ENCODE assay signal across 23 cellular contexts in the genomic region with DNA sequence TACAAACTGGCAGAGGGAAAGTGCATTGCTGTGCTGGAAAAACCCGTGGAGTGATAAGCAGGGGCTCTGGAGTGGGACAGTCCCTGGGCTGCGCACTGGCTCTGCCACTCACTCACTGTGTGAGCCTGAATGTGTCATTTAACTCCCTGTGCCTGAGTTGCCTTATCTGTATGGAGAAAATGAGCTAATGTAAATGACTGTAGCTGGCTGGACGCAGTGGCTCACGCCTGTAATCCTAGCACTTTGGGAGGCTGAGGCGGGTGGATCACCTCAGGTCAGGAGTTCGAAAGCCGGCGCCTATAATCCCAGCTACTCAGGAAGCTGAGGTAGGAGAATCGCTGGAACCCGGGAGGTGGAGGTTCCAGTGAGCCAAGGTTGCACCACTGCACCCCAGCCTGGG.
"Had no signal": no experiment of that assay in that cellular context is flagged by ENCODE, and none has a peak within 500 bp of the region (broad histone marks: within the 10 kb centered on the region; RNA-seq: fewer than 3 reads in every experiment).

No MANE protein-coding gene starts in this region.

- H3K27ac Mint-ChIP-seq: activated CD4-positive, alpha-beta T cell treated with anti-CD3 and anti-CD28 coated beads for 36 hours; activated naive CD8-positive, alpha-beta T cell; activated T-cell treated with anti-CD3 and anti-CD28 coated beads, Interleukin-2, amount 50 U/mL, for 72 hours; T-helper 17 cell had no signal

- H3K36me3 ChIP-seq: colonic mucosa, pancreas, transverse colon had no signal

- H3K4me3 ChIP-seq: colonic mucosa, pancreas, psoas muscle, transverse colon had no signal

- H3K27ac ChIP-seq: colonic mucosa, epithelial cell of prostate, pancreas, psoas muscle, transverse colon had no signal

- H3K4me3 Mint-ChIP-seq: activated CD4-positive, alpha-beta T cell treated with anti-CD3 and anti-CD28 coated beads for 36 hours; activated naive CD8-positive, alpha-beta T cell; activated T-cell treated with anti-CD3 and anti-CD28 coated beads, Interleukin-2, amount 50 U/mL, for 72 hours; naive thymus-derived CD4-positive, alpha-beta T cell; T-helper 17 cell had no signal

- H3K9me3 ChIP-seq: colonic mucosa, pancreas, psoas muscle, transverse colon had no signal

- H3K9me3 Mint-ChIP-seq: activated T-cell treated with anti-CD3 and anti-CD28 coated beads, Interleukin-2, amount 50 U/mL, for 72 hours; naive thymus-derived CD4-positive, alpha-beta T cell had no signal

- H3K4me1 Mint-ChIP-seq: activated CD4-positive, alpha-beta T cell treated with anti-CD3 and anti-CD28 coated beads for 36 hours; naive thymus-derived CD4-positive, alpha-beta T cell had no signal

- DNase-seq: activated CD4-positive, alpha-beta T cell treated with anti-CD3 and anti-CD28 coated beads for 36 hours; activated CD4-positive, alpha-beta T cell treated with anti-CD3 and anti-CD28 coated beads, Interleukin-2, amount 50 U/mL, for 4 hours; activated CD4-positive, CD25-positive, alpha-beta regulatory T cell; activated naive CD4-positive, alpha-beta T cell; activated T-cell treated with anti-CD3 and anti-CD28 coated beads for 4 hours; activated T-cell treated with anti-CD3 and anti-CD28 coated beads, Interleukin-2, amount 50 U/mL, for 72 hours; anterior cingulate cortex; colonic mucosa; effector CD8-positive, alpha-beta T cell; mammary epithelial cell; midbrain; naive thymus-derived CD4-positive, alpha-beta T cell; nucleus accumbens; pancreas; psoas muscle; stimulated activated CD4-positive, alpha-beta T cell treated with anti-CD3 and anti-CD28 coated beads, Interleukin-15, amount 100 ng/mL, for 24 hours; stimulated activated CD4-positive, alpha-beta T cell treated with anti-CD3 and anti-CD28 coated beads, Interleukin-2, amount 100 ng/mL, for 24 hours; stimulated activated naive CD4-positive, alpha-beta T cell treated with Interleukin-2 at 50 U/mL for 16 hours; T-helper 17 cell; T1000; transverse colon had no signal

- H3K27me3 ChIP-seq: colonic mucosa, pancreas, transverse colon had no signal

- H3K4me1 ChIP-seq: colonic mucosa, pancreas, psoas muscle, transverse colon had no signal

- ATAC-seq: activated CD4-positive, alpha-beta T cell treated with anti-CD3 and anti-CD28 coated beads for 36 hours; activated T-cell treated with anti-CD3 and anti-CD28 coated beads, Interleukin-2, amount 50 U/mL, for 72 hours; naive thymus-derived CD4-positive, alpha-beta T cell; pancreas; psoas muscle; T-helper 17 cell had no signal

- H3K27me3 Mint-ChIP-seq: activated CD4-positive, alpha-beta T cell treated with anti-CD3 and anti-CD28 coated beads for 36 hours; activated naive CD8-positive, alpha-beta T cell had no signal
